ENCODE assay signal across 8 cellular contexts in genomic region chr14:22314183-22314820, GRCh38.
A peak's percentile ranks its signal among the peaks of the same experiment; 100 is the strongest.
DNase-seq lines count a peak whose midpoint lies in the region; ATAC-seq, FAIRE-seq and TF ChIP-seq lines count a peak whose summit lies in the region.

No MANE protein-coding gene starts in this region.

- H3F3A ChIP-seq in MM.1S (ENCODE audit: insufficient read depth, low read length): no peaks in the 10 kb centered on the region

- TF ChIP-seq CTCF in MM.1S (IDR thresholded peaks at IDR 0.05; ENCODE audit: low read length) (peak; percentile 51), fibroblast of villous mesenchyme (IDR thresholded peaks at IDR 0.05; ENCODE audit: insufficient read depth, low read depth, low read length) (peak; percentile 76), osteocyte (IDR thresholded peaks at IDR 0.05) (peak; percentile 72)

- no peaks in the 10 kb centered on the region for H3K79me2 ChIP-seq in MM.1S (ENCODE audit: low read length)

- no peak overlapping the region for H2AFZ ChIP-seq in MM.1S (ENCODE audit: low read length)

- DNase-seq in NCI-H2196 (lab: John Stamatoyannopoulos, UW; ENCODE audit: unreplicated experiment) (peak; percentile 45), NCI-H2196 treated with DMSO at 0.1 percent for 48 hours (lab: John Stamatoyannopoulos, UW; ENCODE audit: unreplicated experiment) (no peak), MM.1S (peak; percentile 46), fibroblast of villous mesenchyme (ENCODE audit: low read depth) (peak; percentile 56), osteocyte (ENCODE audit: extremely low spot score, unreplicated experiment) (no peak), mucosa of gallbladder (ENCODE audit: low spot score) (no peak)

- peaks cover 10% of the 10 kb centered on the region for H3K27me3 Mint-ChIP-seq in osteocyte (ENCODE audit: unreplicated experiment)

- H3K9me2 ChIP-seq in MM.1S (replicated peaks; ENCODE audit: insufficient read depth, low read length): no peaks in the 10 kb centered on the region

- H3K4me3 ChIP-seq in MM.1S (ENCODE audit: low read length): no peak overlapping the region
- no peak overlapping the region for H3K4me3 ChIP-seq in fibroblast of villous mesenchyme (ENCODE audit: low read depth, low read length)

- H3K4me1 ChIP-seq in MM.1S (ENCODE audit: low read length): no peaks in the 10 kb centered on the region

- H3K4me2 ChIP-seq in MM.1S (ENCODE audit: low read depth, low read length): no peak overlapping the region

- peak; percentile 55 for FAIRE-seq in TTC549 (lab: Jason Lieb, UNC)

- H3K9me3 Mint-ChIP-seq in osteocyte (ENCODE audit: unreplicated experiment): no peaks in the 10 kb centered on the region

- H4K20me1 ChIP-seq in MM.1S (ENCODE audit: insufficient read depth, low read length): no peaks in the 10 kb centered on the region

- no peaks in the 10 kb centered on the region for H3K9me3 ChIP-seq in MM.1S (replicated peaks; ENCODE audit: insufficient read depth, low read length)

- H3K36me3 Mint-ChIP-seq in osteocyte (ENCODE audit: unreplicated experiment): no peaks in the 10 kb centered on the region

- H3K27me3 ChIP-seq in MM.1S (replicated peaks; ENCODE audit: insufficient read depth, low read length): no peaks in the 10 kb centered on the region

- peaks cover 19% of the 10 kb centered on the region for H3K4me1 Mint-ChIP-seq in osteocyte (ENCODE audit: unreplicated experiment)

- no peak overlapping the region for H3K27ac Mint-ChIP-seq in osteocyte (ENCODE audit: unreplicated experiment)

- no peak overlapping the region for H3K9ac ChIP-seq in MM.1S (ENCODE audit: low read length)

- H3K4me3 Mint-ChIP-seq in osteocyte (ENCODE audit: unreplicated experiment): no peak overlapping the region

- no peaks in the 10 kb centered on the region for H3K36me3 ChIP-seq in MM.1S (replicated peaks; ENCODE audit: insufficient read depth, low read length)

- H3K27ac ChIP-seq in MM.1S (ENCODE audit: low read length): no peak overlapping the region

- ATAC-seq in GM21529 (IDR thresholded peaks at IDR 0.05; ENCODE audit: unreplicated experiment): peak; percentile 85

Comparison
In these comparisons a context has a peak if more than half of its experiments do, and no peak if none do; other contexts are left out.
1. DNase-seq: peak in NCI-H2196 (single experiment), MM.1S (single experiment) and fibroblast of villous mesenchyme (single experiment); none in NCI-H2196 treated with DMSO at 0.1 percent for 48 hours (single experiment), osteocyte (single experiment) and mucosa of gallbladder (single experiment).
2. Peak in every context shown above with its lines, with median percentiles within 50 percentile points of each other: CTCF ChIP-seq.